Comparison of ENCODE assay signal across 20 cellular contexts in genomic region chr19:45629704-45630103, GRCh38. TPM values are rescaled to one million over a fixed set of nuclear protein-coding genes. Genes with fewer than 3 reads are reported as not detected.
DNase-seq lines count a peak whose midpoint lies in the region; ATAC-seq and TF ChIP-seq lines count a peak whose summit lies in the region.
"Had no signal": no experiment of that assay in that cellular context is flagged by ENCODE, and none has a peak within 500 bp of the region (broad histone marks: within the 10 kb centered on the region; RNA-seq: fewer than 3 reads in every experiment).

No MANE protein-coding gene starts in this region.

- TF ChIP-seq POLR2A in HCT116 (IDR thresholded peaks at IDR 0.05; ENCODE audit: borderline replicate concordance, extremely low read depth, insufficient read depth, insufficient read length): no peak

- H3K9me2 ChIP-seq in HCT116 (ENCODE audit: insufficient read depth): no peaks in the 10 kb centered on the region

- intact Hi-C loops in HCT116 (cut with micrococcal nuclease): loop anchor here (2.0 kb wide), 1 partner anchor 13 kb away; no protein-coding TSS in a partner anchor

- H3K4me3 ChIP-seq in HCT116 (replicated peaks in 1 of 2; ENCODE audit: low read depth in 1 of 2, low read length in 2 of 2) (no peak overlapping the region), osteoblast (ENCODE audit: insufficient read depth, low read length) (no peak overlapping the region)
- H3K4me3 ChIP-seq: gastroesophageal sphincter, SJCRH30 had no signal

- RAD21 ChIA-PET in HCT116 (lab: Charles Lee; ENCODE audit: low non-redundant PET in 1 of 2, low total read pairs in 2 of 2, uncharacterized antibody in 2 of 2, unreplicated experiment in 2 of 2): no interaction called here

- H2AFZ ChIP-seq in HCT116 (ENCODE audit: low read depth, low read length, poor library complexity, severe bottlenecking) (no peak overlapping the region), osteoblast (ENCODE audit: low read length) (no peak overlapping the region)

- H3K79me2 ChIP-seq in HCT116 (ENCODE audit: insufficient read depth, low read length) (no peaks in the 10 kb centered on the region), osteoblast (ENCODE audit: insufficient read depth, low read length) (no peaks in the 10 kb centered on the region)

- H3K4me2 ChIP-seq in HCT116 (ENCODE audit: low read length) (no peak overlapping the region), osteoblast (ENCODE audit: insufficient read depth, low read length) (no peak overlapping the region)

- no peak for TF ChIP-seq RAD21 in HCT116 (IDR thresholded peaks at IDR 0.05; ENCODE audit: low read depth)

- POLR2A ChIA-PET in HCT116 (lab: Charles Lee) (interaction anchor here (0.7 to 1.9 kb wide), 3 partner anchors 13 to 141 kb away, joined by 6 to 14 read pairs (median 11); no protein-coding TSS in a partner anchor), GM10248 (lab: Yijun Ruan, JAX) (interaction anchor here (0.6 kb wide), 1 partner anchor 100 kb away, joined by 3 read pairs; no protein-coding TSS in a partner anchor)

- H3K9ac ChIP-seq in HCT116 (ENCODE audit: low read length): no peak overlapping the region

- no peak for TF ChIP-seq CTCF in HCT116 (IDR thresholded peaks at IDR 0.05 in 2 of 3, conservative IDR thresholded peaks at IDR 0.05 in 1 of 3; ENCODE audit: borderline replicate concordance in 1 of 3, insufficient read depth in 1 of 3, low read depth in 2 of 3, low read length in 2 of 3)
- TF ChIP-seq CTCF in osteoblast (IDR thresholded peaks at IDR 0.05; ENCODE audit: extremely low read depth, low read depth, low read length): no peak
- no peak for TF ChIP-seq CTCF in GM10248 (IDR thresholded peaks at IDR 0.05; ENCODE audit: control extremely low read depth, extremely low read depth, low read depth, missing control alignments)

- H4K20me1 ChIP-seq in HCT116 (ENCODE audit: insufficient read depth) (no peaks in the 10 kb centered on the region), osteoblast (ENCODE audit: insufficient read depth, low read length) (peaks cover 3% of the 10 kb centered on the region)

- H3K9me3 ChIP-seq in HCT116 (ENCODE audit: control insufficient read depth in 1 of 2, insufficient read depth in 1 of 2, low read depth in 1 of 2, low read length in 2 of 2) (no peaks in the 10 kb centered on the region), osteoblast (ENCODE audit: low read depth, low read length) (no peaks in the 10 kb centered on the region)
- H3K9me3 ChIP-seq: gastroesophageal sphincter, SJCRH30 had no signal

- CTCF ChIA-PET in activated CD8-positive, alpha-beta memory T cell treated with anti-CD3 and anti-CD28 coated beads, Interleukin-2, amount 10 ng/mL, durations not matched to agents 7 days and 5 days (lab: Charles Lee): interaction anchor here (1.0 kb wide), 1 partner anchor 144 kb away, joined by 3 read pairs; no protein-coding TSS in a partner anchor
- CTCF ChIA-PET in HCT116 (lab: Charles Lee): no interaction called here
- CTCF ChIA-PET in GM10248 (lab: Yijun Ruan, JAX): interaction anchor here (1.2 kb wide), 1 partner anchor 13 kb away, joined by 7 read pairs; no protein-coding TSS in a partner anchor

- peaks cover 3 to 10% of the 10 kb centered on the region in 2 experiments; a peak in 2 of 4 replicates for H3K36me3 ChIP-seq in HCT116 (ENCODE audit: control insufficient read depth in 1 of 2, insufficient read depth in 2 of 2, low read length in 2 of 2)
- H3K36me3 ChIP-seq in osteoblast (ENCODE audit: insufficient read depth, low read length): peaks cover 28% of the 10 kb centered on the region
- H3K36me3 ChIP-seq: SJCRH30 had no signal

- H3K27ac ChIP-seq in HCT116 (ENCODE audit: low read depth, low read length) (peak overlapping the region; percentile 69), osteoblast (ENCODE audit: low read depth, low read length) (peak overlapping the region; percentile 32)
- H3K27ac ChIP-seq: gastroesophageal sphincter, SJCRH30 had no signal

- H3K4me3 Mint-ChIP-seq in activated CD8-positive, alpha-beta memory T cell treated with anti-CD3 and anti-CD28 coated beads, Interleukin-2, amount 10 ng/mL, durations not matched to agents 7 days and 5 days: no peak overlapping the region
- peak overlapping the region; percentile 38 for H3K4me3 Mint-ChIP-seq in activated T-helper 17 cell treated with anti-CD3 and anti-CD28 coated beads, Interleukin-2, amount 50 U/mL, for 72 hours
- H3K4me3 Mint-ChIP-seq: activated naive CD8-positive, alpha-beta T cell treated with anti-CD3 and anti-CD28 coated beads, Interleukin-2, amount 10 ng/mL, durations not matched to agents 7 days and 5 days; CD4-positive, alpha-beta T cell had no signal

- H3K4me1 Mint-ChIP-seq in activated CD8-positive, alpha-beta memory T cell treated with anti-CD3 and anti-CD28 coated beads, Interleukin-2, amount 10 ng/mL, durations not matched to agents 7 days and 5 days: peaks cover 21% of the 10 kb centered on the region
- peaks cover 6% of the 10 kb centered on the region for H3K4me1 Mint-ChIP-seq in activated T-helper 17 cell treated with anti-CD3 and anti-CD28 coated beads, Interleukin-2, amount 50 U/mL, for 72 hours

- H3K4me1 ChIP-seq in HCT116 (ENCODE audit: control insufficient read depth in 1 of 2, insufficient read depth in 2 of 2, low read length in 2 of 2): peaks cover 32 to 44% of the 10 kb centered on the region in 2 experiments
- peaks cover 15% of the 10 kb centered on the region for H3K4me1 ChIP-seq in osteoblast (ENCODE audit: insufficient read depth, low read length)

- H3K27me3 ChIP-seq in HCT116 (ENCODE audit: insufficient read depth, low read length) (no peaks in the 10 kb centered on the region), osteoblast (ENCODE audit: insufficient read depth, low read length) (no peaks in the 10 kb centered on the region)
- H3K27me3 ChIP-seq: gastroesophageal sphincter, SJCRH30 had no signal

- peaks cover 36% of the 10 kb centered on the region for H3K36me3 Mint-ChIP-seq in activated CD8-positive, alpha-beta memory T cell treated with anti-CD3 and anti-CD28 coated beads, Interleukin-2, amount 10 ng/mL, durations not matched to agents 7 days and 5 days
- peaks cover 79% of the 10 kb centered on the region for H3K36me3 Mint-ChIP-seq in activated T-helper 17 cell treated with anti-CD3 and anti-CD28 coated beads, Interleukin-2, amount 50 U/mL, for 72 hours (ENCODE audit: low read depth)

- H3K27me3 Mint-ChIP-seq in activated CD8-positive, alpha-beta memory T cell treated with anti-CD3 and anti-CD28 coated beads, Interleukin-2, amount 10 ng/mL, durations not matched to agents 7 days and 5 days: no peaks in the 10 kb centered on the region
- no peaks in the 10 kb centered on the region for H3K27me3 Mint-ChIP-seq in activated T-helper 17 cell treated with anti-CD3 and anti-CD28 coated beads, Interleukin-2, amount 50 U/mL, for 72 hours
- H3K27me3 Mint-ChIP-seq: activated naive CD8-positive, alpha-beta T cell treated with anti-CD3 and anti-CD28 coated beads, Interleukin-2, amount 10 ng/mL, durations not matched to agents 7 days and 5 days; CD4-positive, alpha-beta T cell had no signal

- no peak for DNase-seq in activated CD8-positive, alpha-beta memory T cell treated with anti-CD3 and anti-CD28 coated beads, Interleukin-2, amount 10 ng/mL, durations not matched to agents 7 days and 5 days
- no peak for DNase-seq in activated CD8-positive, alpha-beta memory T cell treated with anti-CD3 and anti-CD28 coated beads, Interleukin-2, amount 50 U/mL, for 48 hours
- DNase-seq in HCT116 (ENCODE audit: low read depth, low spot score) (no peak), osteoblast (ENCODE audit: insufficient read length, low spot score, missing footprints) (no peak), HuH-7 (ENCODE audit: low spot score) (no peak), GM10248 (ENCODE audit: extremely low spot score) (no peak), NCI-H69 (lab: John Stamatoyannopoulos, UW) (no peak)
- DNase-seq: ACHN; activated naive CD8-positive, alpha-beta T cell treated with anti-CD3 and anti-CD28 coated beads, Interleukin-2, amount 10 ng/mL, durations not matched to agents 7 days and 5 days; CD4-positive, alpha-beta T cell; dermis blood vessel endothelial cell; DMS153; midbrain; NCI-H1048; NCI-H524 treated with DMSO at 0.1 percent for 48 hours; SJCRH30; T-helper 9 cell had no signal

- no peaks in the 10 kb centered on the region for H3K9me3 Mint-ChIP-seq in activated CD8-positive, alpha-beta memory T cell treated with anti-CD3 and anti-CD28 coated beads, Interleukin-2, amount 10 ng/mL, durations not matched to agents 7 days and 5 days (ENCODE audit: low read depth)
- H3K9me3 Mint-ChIP-seq in activated T-helper 17 cell treated with anti-CD3 and anti-CD28 coated beads, Interleukin-2, amount 50 U/mL, for 72 hours: no peaks in the 10 kb centered on the region
- H3K9me3 Mint-ChIP-seq: activated naive CD8-positive, alpha-beta T cell treated with anti-CD3 and anti-CD28 coated beads, Interleukin-2, amount 10 ng/mL, durations not matched to agents 7 days and 5 days; CD4-positive, alpha-beta T cell had no signal

- peak overlapping the region; percentile 36 for H3K27ac Mint-ChIP-seq in activated CD8-positive, alpha-beta memory T cell treated with anti-CD3 and anti-CD28 coated beads, Interleukin-2, amount 10 ng/mL, durations not matched to agents 7 days and 5 days
- H3K27ac Mint-ChIP-seq in activated T-helper 17 cell treated with anti-CD3 and anti-CD28 coated beads, Interleukin-2, amount 50 U/mL, for 72 hours: peak overlapping the region; percentile 43
- H3K27ac Mint-ChIP-seq: activated naive CD8-positive, alpha-beta T cell treated with anti-CD3 and anti-CD28 coated beads, Interleukin-2, amount 10 ng/mL, durations not matched to agents 7 days and 5 days; CD4-positive, alpha-beta T cell had no signal

- no TSS peak for BruUV-seq in HCT116 (replicated peaks; lab: Mats Ljungman, UMichigan)

- ATAC-seq in activated CD8-positive, alpha-beta memory T cell treated with anti-CD3 and anti-CD28 coated beads, Interleukin-2, amount 10 ng/mL, durations not matched to agents 7 days and 5 days: no peak
- no peak for ATAC-seq in HCT116
- peak; percentile 16 for ATAC-seq in activated T-helper 17 cell treated with anti-CD3 and anti-CD28 coated beads, Interleukin-2, amount 50 U/mL, for 72 hours (replicated peaks)
- ATAC-seq: gastroesophageal sphincter had no signal

RNA-seq across cellular contexts. Expression of gene EML2, which starts 9.5 kb away (rescaled TPM):
- total RNA-seq in activated CD8-positive, alpha-beta memory T cell treated with anti-CD3 and anti-CD28 coated beads, Interleukin-2, amount 10 ng/mL, durations not matched to agents 7 days and 5 days: 100 to 1,000 TPM; 122 to 128 TPM
- total RNA-seq in HCT116 (2021; ENCODE audit: unreplicated experiment) (131 TPM), osteoblast (10.1 and 11.8 TPM in 2 replicates)
- polyA plus RNA-seq in HCT116 (2012): 132 and 168 TPM in 2 replicates
- 100 to 1,000 TPM; 117 to 184 TPM for total RNA-seq in activated T-helper 17 cell treated with anti-CD3 and anti-CD28 coated beads, Interleukin-2, amount 50 U/mL, for 72 hours

RNA-seq across cellular contexts. Expression of gene GPR4, which starts 27.7 kb away (rescaled TPM):
- not detected for total RNA-seq in activated CD8-positive, alpha-beta memory T cell treated with anti-CD3 and anti-CD28 coated beads, Interleukin-2, amount 10 ng/mL, durations not matched to agents 7 days and 5 days
- total RNA-seq in HCT116 (2021; ENCODE audit: unreplicated experiment) (0.10 TPM), osteoblast (not detected in 2 replicates)
- 0.04 and 0.13 TPM in 2 replicates for polyA plus RNA-seq in HCT116 (2012)
- under 1 TPM in 1 of 2 donors, not detected in 1; 0.13 TPM for total RNA-seq in activated T-helper 17 cell treated with anti-CD3 and anti-CD28 coated beads, Interleukin-2, amount 50 U/mL, for 72 hours
- total RNA-seq: activated naive CD8-positive, alpha-beta T cell treated with anti-CD3 and anti-CD28 coated beads, Interleukin-2, amount 10 ng/mL, durations not matched to agents 7 days and 5 days; CD4-positive, alpha-beta T cell; renal cortical epithelial cell had no signal

RNA-seq across cellular contexts. Expression of gene GIPR, which starts 38.3 kb away (rescaled TPM):
- total RNA-seq in activated CD8-positive, alpha-beta memory T cell treated with anti-CD3 and anti-CD28 coated beads, Interleukin-2, amount 10 ng/mL, durations not matched to agents 7 days and 5 days: 10 to 100 TPM; 12.1 to 14.7 TPM
- total RNA-seq in HCT116 (2021; ENCODE audit: unreplicated experiment) (14.1 TPM), osteoblast (under 0.01 and 0.88 TPM in 2 replicates)
- polyA plus RNA-seq in HCT116 (2012): 9.9 and 10.3 TPM in 2 replicates
- total RNA-seq in activated T-helper 17 cell treated with anti-CD3 and anti-CD28 coated beads, Interleukin-2, amount 50 U/mL, for 72 hours: 10 to 100 TPM in 1 of 2 donors, 1 to 10 TPM in 1; 7.5 to 32.3 TPM
- total RNA-seq: dermis blood vessel endothelial cell had no signal

RNA-seq across cellular contexts. Expression of gene OPA3, which starts 45.1 kb away (rescaled TPM):
- total RNA-seq in activated CD8-positive, alpha-beta memory T cell treated with anti-CD3 and anti-CD28 coated beads, Interleukin-2, amount 10 ng/mL, durations not matched to agents 7 days and 5 days: 10 to 100 TPM; 13.4 to 16.7 TPM
- total RNA-seq in HCT116 (2021; ENCODE audit: unreplicated experiment) (11.1 TPM), osteoblast (7.1 and 7.6 TPM in 2 replicates)
- polyA plus RNA-seq in HCT116 (2012): 9.3 and 9.9 TPM in 2 replicates
- 10 to 100 TPM; 18.7 to 20.6 TPM for total RNA-seq in activated T-helper 17 cell treated with anti-CD3 and anti-CD28 coated beads, Interleukin-2, amount 50 U/mL, for 72 hours
